ENCODE assay signal across 8 cellular contexts in genomic region chr11:111603633-111604130, GRCh38. TPM values are rescaled to one million over a fixed set of nuclear protein-coding genes. Genes with fewer than 3 reads are reported as not detected.
DNase-seq lines count a peak whose midpoint lies in the region; ATAC-seq and TF ChIP-seq lines count a peak whose summit lies in the region.

No MANE protein-coding gene starts in this region.

- ATAC-seq in lower lobe of right lung (no peak), upper lobe of left lung (ENCODE audit: low FRiP score in 2 of 2) (no peak), HG02981 (IDR thresholded peaks at IDR 0.05; ENCODE audit: unreplicated experiment) (no peak)

- TF ChIP-seq CTCF in astrocyte of the spinal cord (IDR thresholded peaks at IDR 0.05; ENCODE audit: low read depth, low read length) = no peak
- no peak for TF ChIP-seq CTCF in lower lobe of right lung (IDR thresholded peaks at IDR 0.05)
- no peak for TF ChIP-seq CTCF in upper lobe of left lung (IDR thresholded peaks at IDR 0.05)

- in situ Hi-C loops in astrocyte of the spinal cord (cut with HindIII; ENCODE audit: low sequenced_read_pairs) = no loop called here

- 4 to 7% methylated on average over 7 of the region's 7 CpGs for WGBS in upper lobe of left lung, 2 donors

- no peak for TF ChIP-seq EP300 in upper lobe of left lung (IDR thresholded peaks at IDR 0.05)

- H3K9me3 Mint-ChIP-seq in activated naive CD4-positive, alpha-beta T cell treated with anti-CD3 and anti-CD28 coated beads, Interleukin-2, amount 10 ng/mL, durations not matched to agents 7 days and 5 days = no peaks in the 10 kb centered on the region

- H3K4me3 ChIP-seq in astrocyte of the spinal cord (ENCODE audit: low read depth, low read length) (peak overlapping the region; percentile 90), lower lobe of right lung (peak overlapping the region; percentile 87), upper lobe of left lung (peak overlapping the region; percentile 83 to 91 (median 88))

- H3K27me3 ChIP-seq in lower lobe of right lung (ENCODE audit: low read depth) = no peaks in the 10 kb centered on the region
- no peaks in the 10 kb centered on the region for H3K27me3 ChIP-seq in upper lobe of left lung

- peak overlapping the region; percentile 87 for H3K4me3 Mint-ChIP-seq in activated naive CD4-positive, alpha-beta T cell treated with anti-CD3 and anti-CD28 coated beads, Interleukin-2, amount 10 ng/mL, durations not matched to agents 7 days and 5 days

- no peak for DNase-seq in activated naive CD4-positive, alpha-beta T cell treated with anti-CD3 and anti-CD28 coated beads, Interleukin-2, amount 10 ng/mL, durations not matched to agents 7 days and 5 days
- no peak for DNase-seq in activated naive CD4-positive, alpha-beta T cell treated with anti-CD3 and anti-CD28 coated beads, Interleukin-2, amount 50 U/mL, for 16 hours
- DNase-seq in astrocyte of the spinal cord (ENCODE audit: low read depth, low spot score) (no peak), lower lobe of right lung (no peak), upper lobe of left lung (no peak), DMS114 treated with DMSO at 0.1 percent for 48 hours (lab: John Stamatoyannopoulos, UW; ENCODE audit: unreplicated experiment) (no peak), mesenteric fat pad (ENCODE audit: low spot score) (no peak)

- H3K27ac ChIP-seq in lower lobe of right lung (peak overlapping the region; percentile 99), upper lobe of left lung (peak overlapping the region; percentile 94 to 100 (median 98))

- H3K9me3 ChIP-seq in lower lobe of right lung (no peaks in the 10 kb centered on the region), upper lobe of left lung (no peaks in the 10 kb centered on the region)

- H3K4me1 Mint-ChIP-seq in activated naive CD4-positive, alpha-beta T cell treated with anti-CD3 and anti-CD28 coated beads, Interleukin-2, amount 10 ng/mL, durations not matched to agents 7 days and 5 days = peaks cover 24% of the 10 kb centered on the region

- H3K27me3 Mint-ChIP-seq in activated naive CD4-positive, alpha-beta T cell treated with anti-CD3 and anti-CD28 coated beads, Interleukin-2, amount 10 ng/mL, durations not matched to agents 7 days and 5 days = peaks cover 5% of the 10 kb centered on the region

- H3K36me3 ChIP-seq in lower lobe of right lung (no peaks in the 10 kb centered on the region), upper lobe of left lung (no peaks in the 10 kb centered on the region)

- intact Hi-C loops in lower lobe of right lung (cut with DNase I) = loop anchor here (5.0 to 10.0 kb wide), 2 partner anchors 174 to 241 kb away; no protein-coding TSS in a partner anchor

- no peaks in the 10 kb centered on the region for H3K36me3 Mint-ChIP-seq in activated naive CD4-positive, alpha-beta T cell treated with anti-CD3 and anti-CD28 coated beads, Interleukin-2, amount 10 ng/mL, durations not matched to agents 7 days and 5 days

- TF ChIP-seq POLR2A in upper lobe of left lung (IDR thresholded peaks at IDR 0.05) = no peak

- H3K4me1 ChIP-seq in lower lobe of right lung = peaks cover 44% of the 10 kb centered on the region
- peaks cover 17 to 51% (median 42%) of the 10 kb centered on the region in 4 donors for H3K4me1 ChIP-seq in upper lobe of left lung

- H3K27ac Mint-ChIP-seq in activated naive CD4-positive, alpha-beta T cell treated with anti-CD3 and anti-CD28 coated beads, Interleukin-2, amount 10 ng/mL, durations not matched to agents 7 days and 5 days = peak overlapping the region; percentile 82

- CTCF ChIA-PET in activated naive CD4-positive, alpha-beta T cell treated with anti-CD3 and anti-CD28 coated beads, Interleukin-2, amount 10 ng/mL, durations not matched to agents 7 days and 5 days (lab: Charles Lee) = interaction anchor here (0.9 to 2.4 kb wide), 12 partner anchors 10 to 242 kb away, joined by 3 to 14 read pairs (median 5); no protein-coding TSS in a partner anchor

RNA-seq across cellular contexts. Expression of gene SIK2, which starts 1.4 kb away (rescaled TPM):
- 26.3 TPM for total RNA-seq in lower lobe of right lung
- total RNA-seq in upper lobe of left lung = 10 to 100 TPM; 23.0 to 35.9 (median 27.6) TPM
- 174 TPM for total RNA-seq in mesenteric fat pad
